ENCODE assay signal across 12 cellular contexts in genomic region chr14:61392297-61392696, GRCh38.
"Had no signal": no experiment of that assay in that cellular context is flagged by ENCODE, and none has a peak within 500 bp of the region (broad histone marks: within the 10 kb centered on the region; RNA-seq: fewer than 3 reads in every experiment).

No MANE protein-coding gene starts in this region.

- H3K36me3 Mint-ChIP-seq: brain had no signal

- H3K4me3 Mint-ChIP-seq: activated B cell treated with CpG ODN at 0.5 μM for 24 hours, brain had no signal

- H3K27me3 Mint-ChIP-seq: activated B cell treated with CpG ODN at 0.5 μM for 24 hours, brain, T-helper 17 cell had no signal

- ATAC-seq: esophagus mucosa, T-helper 17 cell had no signal

- H3K27ac ChIP-seq: transverse colon had no signal

- FAIRE-seq: TTC549 had no signal

- H3K9me3 Mint-ChIP-seq: activated B cell treated with CpG ODN at 0.5 μM for 24 hours, brain had no signal

- DNase-seq: activated B cell treated with CpG ODN at 0.5 μM for 24 hours; activated CD4-positive, alpha-beta T cell treated with anti-CD3 and anti-CD28 coated beads, Interleukin-2, amount 50 U/mL, for 4 hours; amygdala; hippocampal formation; retina; stimulated activated CD4-positive, alpha-beta T cell treated with anti-CD3 and anti-CD28 coated beads, Interleukin-15, amount 100 ng/mL, for 24 hours; substantia nigra; T-helper 17 cell; transverse colon had no signal

- H3K27ac Mint-ChIP-seq: activated B cell treated with CpG ODN at 0.5 μM for 24 hours, brain, T-helper 17 cell had no signal
